Comparison of ENCODE assay signal across 1 cellular context in the genomic region with DNA sequence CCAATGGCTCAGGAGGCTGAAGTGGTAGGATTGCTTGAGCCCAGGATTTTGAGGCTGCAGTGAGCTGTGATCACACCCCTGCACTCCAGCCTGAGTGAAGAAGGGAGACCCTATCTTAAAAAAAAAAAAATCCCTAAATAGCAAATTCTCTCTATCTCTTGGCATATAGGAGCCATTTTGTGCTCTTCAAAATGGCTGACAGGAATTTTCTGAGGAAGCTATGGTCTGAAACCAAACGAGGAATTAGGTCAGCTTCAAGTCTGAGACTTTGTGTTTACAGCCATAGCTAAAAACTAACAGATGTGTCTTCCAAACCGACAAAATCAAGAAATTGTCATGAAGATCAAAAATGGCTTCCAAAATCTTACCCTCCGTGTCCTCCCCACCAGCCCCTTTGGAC.
TF ChIP-seq lines count a peak whose summit lies in the region.

No MANE protein-coding gene starts in this region.

TF ChIP-seq in GM23338, 12 proteins besides CTCF, POLR2A, EP300 and RAD21 (continued from another document):
- no peak for TF ChIP-seq REST (IDR thresholded peaks at IDR 0.05; ENCODE audit: unreplicated experiment)
TF ChIP-seq in GM23338: peak in this region for 0.
